Comparison of ENCODE assay signal across 1 cellular context in genomic region chr17:73795730-73796129, GRCh38.
TF ChIP-seq lines count a peak whose summit lies in the region.

No MANE protein-coding gene starts in this region.

TF ChIP-seq in HepG2, 621 proteins besides CTCF, POLR2A, EP300 and RAD21 (continued from another document and continues in another):
- TF ChIP-seq TGIF2 (CRISPR knock-in tag; IDR thresholded peaks at IDR 0.05): 0 out of 2 replicates have a peak, but pooled peaks have one; percentile 43
- TF ChIP-seq ZBTB10 (CRISPR knock-in tag; IDR thresholded peaks at IDR 0.05; ENCODE audit: borderline replicate concordance): no peak
- TF ChIP-seq MED1 (CRISPR knock-in tag; IDR thresholded peaks at IDR 0.05): peak; percentile 61
- peak; percentile 30; the same call in 1 of the 2 replicates for TF ChIP-seq ZSCAN25 (CRISPR knock-in tag; IDR thresholded peaks at IDR 0.05)
- peak; percentile 64; the same call in 1 of the 2 replicates for TF ChIP-seq HNF4G (IDR thresholded peaks at IDR 0.05; ENCODE audit: borderline replicate concordance, low read depth, low read length)
- TF ChIP-seq HNF4G (CRISPR knock-in tag; IDR thresholded peaks at IDR 0.05; ENCODE audit: borderline replicate concordance, low read depth): no peak
- TF ChIP-seq SALL1 (CRISPR knock-in tag; IDR thresholded peaks at IDR 0.05): peak; percentile 79
- TF ChIP-seq ZNF782 (CRISPR knock-in tag; IDR thresholded peaks at IDR 0.05; ENCODE audit: borderline replicate concordance): no peak
- peak; percentile 43; the same call in 1 of the 2 replicates for TF ChIP-seq ZNF317 (CRISPR knock-in tag; IDR thresholded peaks at IDR 0.05)
- no peak for TF ChIP-seq ZNF704 (CRISPR knock-in tag; IDR thresholded peaks at IDR 0.05; ENCODE audit: borderline replicate concordance)
- TF ChIP-seq TFAP4 (IDR thresholded peaks at IDR 0.05; ENCODE audit: borderline replicate concordance, low read depth): peak; percentile 91
- TF ChIP-seq CEBPG (CRISPR knock-in tag; IDR thresholded peaks at IDR 0.05): peak; percentile 94
- peak; percentile 56; the same call in 1 of the 2 replicates for TF ChIP-seq KDM1A (CRISPR knock-in tag; IDR thresholded peaks at IDR 0.05)
- TF ChIP-seq PATZ1 (CRISPR knock-in tag; IDR thresholded peaks at IDR 0.05): peak; percentile 48
- TF ChIP-seq FOXK1 (CRISPR knock-in tag; IDR thresholded peaks at IDR 0.05; ENCODE audit: borderline replicate concordance, low read depth): peak; percentile 21; the same call in 1 of the 2 replicates
- TF ChIP-seq SALL2 (CRISPR knock-in tag; IDR thresholded peaks at IDR 0.05): 0 out of 2 replicates have a peak, but pooled peaks have one; percentile 24
- TF ChIP-seq ZNF547 (CRISPR knock-in tag; IDR thresholded peaks at IDR 0.05): no peak
- TF ChIP-seq REL (CRISPR knock-in tag; conservative IDR thresholded peaks at IDR 0.05): no peak
- no peak for TF ChIP-seq FUBP1 (CRISPR knock-in tag; IDR thresholded peaks at IDR 0.05; ENCODE audit: borderline replicate concordance)
- peak; percentile 51; the same call in 1 of the 2 replicates for TF ChIP-seq NR2C2 (CRISPR knock-in tag; IDR thresholded peaks at IDR 0.05; ENCODE audit: borderline replicate concordance)
- 0 out of 2 replicates have a peak, but pooled peaks have one; percentile 51 for TF ChIP-seq LCORL (IDR thresholded peaks at IDR 0.05)
- peak; percentile 75 for TF ChIP-seq LCORL (CRISPR knock-in tag; IDR thresholded peaks at IDR 0.05)
- peak; percentile 68 for TF ChIP-seq SKI (IDR thresholded peaks at IDR 0.05; ENCODE audit: partially characterized antibody)
- TF ChIP-seq ZNF580 (CRISPR knock-in tag; IDR thresholded peaks at IDR 0.05; ENCODE audit: borderline replicate concordance, low read depth): no peak
- peak; percentile 90 for TF ChIP-seq TEAD3 (CRISPR knock-in tag; optimal IDR thresholded peaks at IDR 0.05; ENCODE audit: borderline replicate concordance)
- 0 out of 2 replicates have a peak, but pooled peaks have one; percentile 69 for TF ChIP-seq SOX13 (IDR thresholded peaks at IDR 0.05)
- peak in 1 of 2 experiments; percentile 89; a peak in 2 of 4 replicates for TF ChIP-seq SOX13 (CRISPR knock-in tag; conservative IDR thresholded peaks at IDR 0.05 in 1 of 2, IDR thresholded peaks at IDR 0.05 in 1 of 2)
- TF ChIP-seq NCOA2 (CRISPR knock-in tag; IDR thresholded peaks at IDR 0.05): peak; percentile 83
- 0 out of 2 replicates have a peak, but pooled peaks have one; percentile 40 for TF ChIP-seq ZBTB25 (CRISPR knock-in tag; IDR thresholded peaks at IDR 0.05)
- 0 out of 2 replicates have a peak, but pooled peaks have one; percentile 36 for TF ChIP-seq THAP11 (CRISPR knock-in tag; IDR thresholded peaks at IDR 0.05)
- TF ChIP-seq CHD4 (IDR thresholded peaks at IDR 0.05; ENCODE audit: borderline replicate concordance, low read length): peak; percentile 23; the same call in 1 of the 2 replicates
- peak; percentile 29; the same call in 1 of the 2 replicates for TF ChIP-seq TARDBP (CRISPR knock-in tag; IDR thresholded peaks at IDR 0.05)
- peak; percentile 67; the same call in 1 of the 2 replicates for TF ChIP-seq NFIC (IDR thresholded peaks at IDR 0.05; ENCODE audit: low read length)
- no peak for TF ChIP-seq ZNF629 (CRISPR knock-in tag; conservative IDR thresholded peaks at IDR 0.05)
- 0 out of 2 replicates have a peak, but pooled peaks have one; percentile 14 for TF ChIP-seq HOXA3 (CRISPR knock-in tag; IDR thresholded peaks at IDR 0.05)
- peak; percentile 84 for TF ChIP-seq HDAC2 (CRISPR knock-in tag; IDR thresholded peaks at IDR 0.05)
- TF ChIP-seq PRMT3 (CRISPR knock-in tag; IDR thresholded peaks at IDR 0.05; ENCODE audit: borderline replicate concordance, low read depth): no peak
- no peak for TF ChIP-seq ZNF709 (CRISPR knock-in tag; IDR thresholded peaks at IDR 0.05)
- TF ChIP-seq ARID3A (IDR thresholded peaks at IDR 0.05; ENCODE audit: low read depth, low read length): peak; percentile 89
- TF ChIP-seq PAXIP1 (CRISPR knock-in tag; conservative IDR thresholded peaks at IDR 0.05): peak; percentile 76
- TF ChIP-seq FOXA3 (CRISPR knock-in tag; IDR thresholded peaks at IDR 0.05): peak; percentile 91
- no peak for TF ChIP-seq ZNF274 (CRISPR knock-in tag; IDR thresholded peaks at IDR 0.05)
- TF ChIP-seq FIP1L1 (IDR thresholded peaks at IDR 0.05; ENCODE audit: borderline replicate concordance, insufficient read depth, low read depth, low read length): no peak
- TF ChIP-seq ZNF556 (CRISPR knock-in tag; IDR thresholded peaks at IDR 0.05; ENCODE audit: borderline replicate concordance): 0 out of 2 replicates have a peak, but pooled peaks have one; percentile 40
- TF ChIP-seq KLF16 (CRISPR knock-in tag; IDR thresholded peaks at IDR 0.05): peak in 1 of 2 experiments; percentile 27; a peak in 1 of 4 replicates
- no peak for TF ChIP-seq KLF15 (CRISPR knock-in tag; IDR thresholded peaks at IDR 0.05; ENCODE audit: borderline replicate concordance)
- TF ChIP-seq SNAI1 (CRISPR knock-in tag; IDR thresholded peaks at IDR 0.05; ENCODE audit: borderline replicate concordance): no peak
- TF ChIP-seq ZNF205 (CRISPR knock-in tag; IDR thresholded peaks at IDR 0.05): 0 out of 2 replicates have a peak, but pooled peaks have one; percentile 63
- TF ChIP-seq GATAD1 (CRISPR knock-in tag; IDR thresholded peaks at IDR 0.05): peak; percentile 43; the same call in 1 of the 2 replicates
- no peak for TF ChIP-seq KLF6 (CRISPR knock-in tag; IDR thresholded peaks at IDR 0.05)
- no peak for TF ChIP-seq DMAP1 (CRISPR knock-in tag; IDR thresholded peaks at IDR 0.05)
- peak; percentile 97 for TF ChIP-seq ZEB1 (IDR thresholded peaks at IDR 0.05; ENCODE audit: insufficient replicate concordance, low read depth)
- TF ChIP-seq TBX3 (IDR thresholded peaks at IDR 0.05; ENCODE audit: borderline replicate concordance): peak; percentile 11; the same call in 1 of the 2 replicates
- peak; percentile 79 for TF ChIP-seq SAP130 (CRISPR knock-in tag; IDR thresholded peaks at IDR 0.05; ENCODE audit: low read depth)
- peak; percentile 82 for TF ChIP-seq CREM (IDR thresholded peaks at IDR 0.05)
- TF ChIP-seq CREM (CRISPR knock-in tag; IDR thresholded peaks at IDR 0.05): no peak
